16 cellular contexts compared by ENCODE assay signal in genomic region chr16:75097191-75097761, GRCh38. TPM values are rescaled to one million over a fixed set of nuclear protein-coding genes. Genes with fewer than 3 reads are reported as not detected.
DNase-seq lines count a peak whose midpoint lies in the region; ATAC-seq and TF ChIP-seq lines count a peak whose summit lies in the region.
"Had no signal": no experiment of that assay in that cellular context is flagged by ENCODE, and none has a peak within 500 bp of the region (broad histone marks: within the 10 kb centered on the region; RNA-seq: fewer than 3 reads in every experiment).

No MANE protein-coding gene starts in this region.

- no peak for TF ChIP-seq POLR2A in upper lobe of left lung (IDR thresholded peaks at IDR 0.05)

- H3K27me3 ChIP-seq in mucosa of stomach (ENCODE audit: control insufficient read depth, insufficient read depth, low read length) (no peaks in the 10 kb centered on the region), upper lobe of left lung (no peaks in the 10 kb centered on the region), WERI-Rb-1 (ENCODE audit: insufficient read depth, low read depth, severe bottlenecking) (no peaks in the 10 kb centered on the region)
- H3K27me3 ChIP-seq: cardiac muscle cell, foreskin keratinocyte had no signal

- H3K36me3 Mint-ChIP-seq in natural killer cell treated with Interleukin-12 subunit alpha and Interleukin-12 subunit beta and Interleukin-15 and Interleukin-18, amount 100 ng/mL, for 72 hours, result no peaks in the 10 kb centered on the region
- no peaks in the 10 kb centered on the region for H3K36me3 Mint-ChIP-seq in natural killer cell
- peaks cover 10% of the 10 kb centered on the region for H3K36me3 Mint-ChIP-seq in activated T-helper 2 cell treated with anti-CD3 and anti-CD28 coated beads, Interferon-gamma antibody, Interleukin-2, Interleukin-4, amounts not matched to agents 10 μg/mL and 5 μg/mL and 100 μg/mL, durations not matched to agents 14 hours and 24 hours and 36 hours (ENCODE audit: low read depth)
- H3K36me3 Mint-ChIP-seq: memory B cell; stimulated activated memory B cell treated with anti-CD40 and anti-IgM and Interleukin-4, amounts not matched to agents 10 μg/mL and 1 μg/mL and 100 μg/mL, for 72 hours had no signal

- peak overlapping the region; percentile 38 for H3K9ac ChIP-seq in mucosa of stomach (ENCODE audit: low read length)

- no peaks in the 10 kb centered on the region for H3K27me3 Mint-ChIP-seq in natural killer cell treated with Interleukin-12 subunit alpha and Interleukin-12 subunit beta and Interleukin-15 and Interleukin-18, amount 100 ng/mL, for 72 hours
- peaks cover 0 to under 1% of the 10 kb centered on the region in 2 donors for H3K27me3 Mint-ChIP-seq in natural killer cell (ENCODE audit: low read depth in 2 of 2)
- H3K27me3 Mint-ChIP-seq in activated T-helper 2 cell treated with anti-CD3 and anti-CD28 coated beads, Interferon-gamma antibody, Interleukin-2, Interleukin-4, amounts not matched to agents 10 μg/mL and 5 μg/mL and 100 μg/mL, durations not matched to agents 14 hours and 24 hours and 36 hours (ENCODE audit: low read depth), result no peaks in the 10 kb centered on the region
- H3K27me3 Mint-ChIP-seq: memory B cell had no signal

- no peaks in the 10 kb centered on the region for H3K9me3 Mint-ChIP-seq in natural killer cell treated with Interleukin-12 subunit alpha and Interleukin-12 subunit beta and Interleukin-15 and Interleukin-18, amount 100 ng/mL, for 72 hours
- no peaks in the 10 kb centered on the region for H3K9me3 Mint-ChIP-seq in natural killer cell
- H3K9me3 Mint-ChIP-seq in activated T-helper 2 cell treated with anti-CD3 and anti-CD28 coated beads, Interferon-gamma antibody, Interleukin-2, Interleukin-4, amounts not matched to agents 10 μg/mL and 5 μg/mL and 100 μg/mL, durations not matched to agents 14 hours and 24 hours and 36 hours, result no peaks in the 10 kb centered on the region
- H3K9me3 Mint-ChIP-seq: HFFc6; memory B cell; stimulated activated memory B cell treated with anti-CD40 and anti-IgM and Interleukin-4, amounts not matched to agents 10 μg/mL and 1 μg/mL and 100 μg/mL, for 72 hours had no signal

- TF ChIP-seq CTCF in natural killer cell (IDR thresholded peaks at IDR 0.05), result no peak
- no peak for TF ChIP-seq CTCF in upper lobe of left lung (IDR thresholded peaks at IDR 0.05)
- no peak for TF ChIP-seq CTCF in WERI-Rb-1 (IDR thresholded peaks at IDR 0.05; ENCODE audit: low read depth, low read length)

- H3K9me3 ChIP-seq in mucosa of stomach (ENCODE audit: control insufficient read depth, low read length) (no peaks in the 10 kb centered on the region), upper lobe of left lung (no peaks in the 10 kb centered on the region), WERI-Rb-1 (ENCODE audit: severe bottlenecking) (no peaks in the 10 kb centered on the region)

- H3K27ac Mint-ChIP-seq in natural killer cell treated with Interleukin-12 subunit alpha and Interleukin-12 subunit beta and Interleukin-15 and Interleukin-18, amount 100 ng/mL, for 72 hours, result peak overlapping the region; percentile 74 to 81
- no peak overlapping the region for H3K27ac Mint-ChIP-seq in natural killer cell
- peak overlapping the region; percentile 54 for H3K27ac Mint-ChIP-seq in activated T-helper 2 cell treated with anti-CD3 and anti-CD28 coated beads, Interferon-gamma antibody, Interleukin-2, Interleukin-4, amounts not matched to agents 10 μg/mL and 5 μg/mL and 100 μg/mL, durations not matched to agents 14 hours and 24 hours and 36 hours
- H3K27ac Mint-ChIP-seq: HFFc6; memory B cell; stimulated activated memory B cell treated with anti-CD40 and anti-IgM and Interleukin-4, amounts not matched to agents 10 μg/mL and 1 μg/mL and 100 μg/mL, for 72 hours had no signal

- H3K4me3 Mint-ChIP-seq in natural killer cell treated with Interleukin-12 subunit alpha and Interleukin-12 subunit beta and Interleukin-15 and Interleukin-18, amount 100 ng/mL, for 72 hours, result no peak overlapping the region
- H3K4me3 Mint-ChIP-seq in natural killer cell, result no peak overlapping the region
- H3K4me3 Mint-ChIP-seq in activated T-helper 2 cell treated with anti-CD3 and anti-CD28 coated beads, Interferon-gamma antibody, Interleukin-2, Interleukin-4, amounts not matched to agents 10 μg/mL and 5 μg/mL and 100 μg/mL, durations not matched to agents 14 hours and 24 hours and 36 hours (ENCODE audit: low read depth), result no peak overlapping the region
- H3K4me3 Mint-ChIP-seq: HFFc6; memory B cell; stimulated activated memory B cell treated with anti-CD40 and anti-IgM and Interleukin-4, amounts not matched to agents 10 μg/mL and 1 μg/mL and 100 μg/mL, for 72 hours had no signal

- TF ChIP-seq EP300 in upper lobe of left lung (IDR thresholded peaks at IDR 0.05), result no peak

- no peak for DNase-seq in natural killer cell treated with Interleukin-12 subunit alpha and Interleukin-12 subunit beta and Interleukin-15 and Interleukin-18, amount 100 ng/mL, for 72 hours (ENCODE audit: low spot score)
- DNase-seq in natural killer cell, result no peak
- no peak for DNase-seq in activated T-helper 2 cell treated with anti-CD3 and anti-CD28 coated beads, Interferon-gamma antibody, Interleukin-2, Interleukin-4, amounts not matched to agents 10 μg/mL and 5 μg/mL and 100 μg/mL, durations not matched to agents 14 hours and 24 hours and 36 hours (ENCODE audit: low spot score)
- DNase-seq in upper lobe of left lung, result no peak
- no peak for DNase-seq in NCI-H2081 treated with DMSO at 0.1 percent for 48 hours (lab: John Stamatoyannopoulos, UW)
- DNase-seq in WERI-Rb-1, result no peak
- no peak for DNase-seq in activated CD8-positive, alpha-beta memory T cell treated with anti-CD3 and anti-CD28 coated beads, Interleukin-2, amount 50 U/mL, for 48 hours
- DNase-seq: activated naive CD4-positive, alpha-beta T cell treated with anti-CD3 and anti-CD28 coated beads, Interleukin-2, amount 50 U/mL, for 16 hours; HFFc6; NCI-H1105; Right ventricle myocardium superior had no signal

- H3K4me1 Mint-ChIP-seq in natural killer cell treated with Interleukin-12 subunit alpha and Interleukin-12 subunit beta and Interleukin-15 and Interleukin-18, amount 100 ng/mL, for 72 hours (ENCODE audit: low read depth in 2 of 2), result peaks cover 33 to 37% of the 10 kb centered on the region in 2 donors
- H3K4me1 Mint-ChIP-seq in natural killer cell, result peaks cover 12 to 20% of the 10 kb centered on the region in 2 donors
- H3K4me1 Mint-ChIP-seq in activated T-helper 2 cell treated with anti-CD3 and anti-CD28 coated beads, Interferon-gamma antibody, Interleukin-2, Interleukin-4, amounts not matched to agents 10 μg/mL and 5 μg/mL and 100 μg/mL, durations not matched to agents 14 hours and 24 hours and 36 hours (ENCODE audit: low read depth), result peaks cover 50% of the 10 kb centered on the region

- H3K36me3 ChIP-seq in mucosa of stomach (ENCODE audit: control insufficient read depth, insufficient read depth, low read length), result no peaks in the 10 kb centered on the region
- peaks cover 0 to 12% (median 0%) of the 10 kb centered on the region in 4 donors for H3K36me3 ChIP-seq in upper lobe of left lung
- H3K36me3 ChIP-seq in WERI-Rb-1, result peaks cover 10% of the 10 kb centered on the region
- H3K36me3 ChIP-seq: cardiac muscle cell had no signal

- H3K4me3 ChIP-seq in mucosa of stomach (ENCODE audit: low read length), result no peak overlapping the region
- H3K4me3 ChIP-seq in upper lobe of left lung, result no peak overlapping the region
- no peak overlapping the region for H3K4me3 ChIP-seq in WERI-Rb-1 (ENCODE audit: low read depth, low read length)
- H3K4me3 ChIP-seq: cardiac muscle cell had no signal

- WGBS in upper lobe of left lung, 2 donors, result 79 to 86% methylated on average over 10 of the region's 10 CpGs

- H3K27ac ChIP-seq in upper lobe of left lung (peak overlapping the region in 3 of 4 donors; percentile 64 to 77 (median 71)), WERI-Rb-1 (no peak overlapping the region)
- H3K27ac ChIP-seq: cardiac muscle cell, foreskin keratinocyte had no signal

- intact Hi-C loops in natural killer cell (cut with micrococcal nuclease), result no loop called here
- intact Hi-C loops in activated T-helper 2 cell treated with anti-CD3 and anti-CD28 coated beads, Interferon-gamma antibody, Interleukin-2, Interleukin-4, amounts not matched to agents 10 μg/mL and 5 μg/mL and 100 μg/mL, durations not matched to agents 14 hours and 24 hours and 36 hours (cut with micrococcal nuclease), result loop anchor here (5.0 kb wide), 1 partner anchor 35 kb away; no protein-coding TSS in a partner anchor

- H3K4me1 ChIP-seq in mucosa of stomach (ENCODE audit: control insufficient read depth, insufficient read depth, low read length) (peaks cover 63% of the 10 kb centered on the region), upper lobe of left lung (peaks cover 30 to 47% (median 42%) of the 10 kb centered on the region in 4 donors)

- no peak for ATAC-seq in natural killer cell treated with Interleukin-12 subunit alpha and Interleukin-12 subunit beta and Interleukin-15 and Interleukin-18, amount 100 ng/mL, for 72 hours
- no peak for ATAC-seq in natural killer cell
- no peak for ATAC-seq in upper lobe of left lung (ENCODE audit: low FRiP score in 2 of 2)
- ATAC-seq: stimulated activated memory B cell treated with anti-CD40 and anti-IgM and Interleukin-4, amounts not matched to agents 10 μg/mL and 1 μg/mL and 100 μg/mL, for 72 hours had no signal

RNA-seq across cellular contexts. Expression of gene LDHD, which starts 19.3 kb away (rescaled TPM):
- 1 to 10 TPM in 1 of 2 donors, under 1 TPM in 1; 0.19 to 1.1 TPM for total RNA-seq in natural killer cell treated with Interleukin-12 subunit alpha and Interleukin-12 subunit beta and Interleukin-15 and Interleukin-18, amount 100 ng/mL, for 72 hours
- 1 to 10 TPM in 1 of 3 donors, under 1 TPM in 1, not detected in 1; 0.12 to 1.3 TPM for total RNA-seq in natural killer cell
- total RNA-seq in activated T-helper 2 cell treated with anti-CD3 and anti-CD28 coated beads, Interferon-gamma antibody, Interleukin-2, Interleukin-4, amounts not matched to agents 10 μg/mL and 5 μg/mL and 100 μg/mL, durations not matched to agents 14 hours and 24 hours and 36 hours, result 0.41 TPM in 1 of 2 replicates, not detected in the other
- total RNA-seq in upper lobe of left lung, result 10 to 100 TPM in 5 of 6 donors, 1 to 10 TPM in 1; 7.8 to 35.6 (median 16.8) TPM

RNA-seq across cellular contexts. Expression of gene ZFP1, which starts 51.0 kb away (rescaled TPM):
- 10 to 100 TPM; 11.2 to 16.7 TPM for total RNA-seq in natural killer cell treated with Interleukin-12 subunit alpha and Interleukin-12 subunit beta and Interleukin-15 and Interleukin-18, amount 100 ng/mL, for 72 hours
- 10 to 100 TPM in 2 of 3 donors, 1 to 10 TPM in 1; 9.0 to 16.2 (median 14.9) TPM for total RNA-seq in natural killer cell
- 11.2 and 14.0 TPM in 2 replicates for total RNA-seq in activated T-helper 2 cell treated with anti-CD3 and anti-CD28 coated beads, Interferon-gamma antibody, Interleukin-2, Interleukin-4, amounts not matched to agents 10 μg/mL and 5 μg/mL and 100 μg/mL, durations not matched to agents 14 hours and 24 hours and 36 hours
- 10 to 100 TPM in 1 of 6 donors, 1 to 10 TPM in 5; 4.2 to 10.8 (median 7.0) TPM for total RNA-seq in upper lobe of left lung

Comparison
In these comparisons a context has a peak if more than half of its experiments do, and no peak if none do; other contexts are left out.
1. H3K27ac Mint-ChIP-seq: peak in natural killer cell treated with Interleukin-12 subunit alpha and Interleukin-12 subunit beta and Interleukin-15 and Interleukin-18, amount 100 ng/mL, for 72 hours (2 of 2) and activated T-helper 2 cell treated with anti-CD3 and anti-CD28 coated beads, Interferon-gamma antibody, Interleukin-2, Interleukin-4, amounts not matched to agents 10 μg/mL and 5 μg/mL and 100 μg/mL, durations not matched to agents 14 hours and 24 hours and 36 hours (single experiment); none in natural killer cell (0 of 2).